In genomic region chr5:171055881-171056454, GRCh38 we compare ENCODE assay signal across 17 cellular contexts.
DNase-seq lines count a peak whose midpoint lies in the region; ATAC-seq and TF ChIP-seq lines count a peak whose summit lies in the region.
"Had no signal": no experiment of that assay in that cellular context is flagged by ENCODE, and none has a peak within 500 bp of the region (broad histone marks: within the 10 kb centered on the region; RNA-seq: fewer than 3 reads in every experiment).

No MANE protein-coding gene starts in this region.

- no peaks in the 10 kb centered on the region for H3K36me3 Mint-ChIP-seq in MCF 10A (ENCODE audit: insufficient read depth, unreplicated experiment)

- no TSS peak for BruUV-seq in MCF 10A (replicated peaks; lab: Mats Ljungman, UMichigan)

- H3K9me3 Mint-ChIP-seq in MCF 10A (ENCODE audit: unreplicated experiment) = no peaks in the 10 kb centered on the region

- ATAC-seq in GM18870 (IDR thresholded peaks at IDR 0.05; ENCODE audit: unreplicated experiment) = no peak

- H3K4me1 Mint-ChIP-seq in MCF 10A (ENCODE audit: insufficient read depth, unreplicated experiment) = peaks cover 8% of the 10 kb centered on the region

- TF ChIP-seq CTCF in MCF 10A (IDR thresholded peaks at IDR 0.05; ENCODE audit: unreplicated experiment) (no peak), breast epithelium (IDR thresholded peaks at IDR 0.05) (no peak), epithelial cell of esophagus (IDR thresholded peaks at IDR 0.05; ENCODE audit: insufficient read depth, low read depth, low read length, missing control alignments) (no peak), WERI-Rb-1 (IDR thresholded peaks at IDR 0.05; ENCODE audit: low read depth, low read length) (no peak), Peyer's patch (IDR thresholded peaks at IDR 0.05) (no peak)

- intact Hi-C loops in MCF 10A (cut with micrococcal nuclease) (no loop called here), breast epithelium (cut with DNase I; ENCODE audit: low total_unique reads) (no loop called here)

- H3K27me3 Mint-ChIP-seq in MCF 10A (ENCODE audit: insufficient read depth, unreplicated experiment) = no peaks in the 10 kb centered on the region

- CTCF ChIA-PET in MCF 10A (lab: Yijun Ruan, JAX) = interaction anchor here (0.6 to 0.7 kb wide), 5 partner anchors 98 to 575 kb away, joined by 3 to 4 read pairs (median 3); no protein-coding TSS in a partner anchor

- H3K27ac ChIP-seq in breast epithelium (no peak overlapping the region), WERI-Rb-1 (no peak overlapping the region), Peyer's patch (no peak overlapping the region)
- H3K27ac ChIP-seq: GM23248, HL-60 had no signal

- H3K4me1 ChIP-seq in breast epithelium (no peaks in the 10 kb centered on the region), Peyer's patch (no peaks in the 10 kb centered on the region)
- H3K4me1 ChIP-seq: Caco-2 had no signal

- H3K27me3 ChIP-seq in breast epithelium (no peaks in the 10 kb centered on the region), WERI-Rb-1 (ENCODE audit: insufficient read depth, low read depth, severe bottlenecking) (no peaks in the 10 kb centered on the region), Peyer's patch (no peaks in the 10 kb centered on the region)

- DNase-seq in MCF 10A (ENCODE audit: unreplicated experiment) = peak; percentile 34
- no peak for DNase-seq in breast epithelium (ENCODE audit: low spot score in 2 of 2)
- DNase-seq in epithelial cell of esophagus (ENCODE audit: low read depth) = peak; percentile 1
- peak; percentile 3 for DNase-seq in iris pigment epithelial cell (ENCODE audit: low read depth)
- no peak for DNase-seq in AG08395 (ENCODE audit: low spot score)
- DNase-seq in WERI-Rb-1 = no peak
- DNase-seq in Peyer's patch = no peak
- DNase-seq: Caco-2, DND-41, GM23248, NCI-H1092 treated with DMSO at 0.1 percent for 48 hours, NCI-H1694, NCI-H345, NCI-H526 treated with DMSO at 0.1 percent for 48 hours, Right ventricle myocardium superior had no signal

- POLR2A ChIA-PET in MCF 10A (lab: Yijun Ruan, JAX) = no interaction called here

- H3K27ac Mint-ChIP-seq in MCF 10A (ENCODE audit: low read depth, unreplicated experiment) = peak overlapping the region; percentile 63

- no peak overlapping the region for H3K4me3 Mint-ChIP-seq in MCF 10A (ENCODE audit: unreplicated experiment)

- H3K9me3 ChIP-seq in breast epithelium (peaks cover 0 to 18% of the 10 kb centered on the region in 2 donors), WERI-Rb-1 (ENCODE audit: severe bottlenecking) (peaks cover 7% of the 10 kb centered on the region), Peyer's patch (no peaks in the 10 kb centered on the region)
- H3K9me3 ChIP-seq: Caco-2 had no signal

- TF ChIP-seq POLR2A in breast epithelium (IDR thresholded peaks at IDR 0.05) = no peak
- no peak for TF ChIP-seq POLR2A in Peyer's patch (IDR thresholded peaks at IDR 0.05)

- H3K4me3 ChIP-seq in breast epithelium (no peak overlapping the region), epithelial cell of esophagus (ENCODE audit: low read length) (no peak overlapping the region), WERI-Rb-1 (ENCODE audit: low read depth, low read length) (no peak overlapping the region), Peyer's patch (no peak overlapping the region)
- H3K4me3 ChIP-seq: GM23248 had no signal

- H3K36me3 ChIP-seq in breast epithelium (no peaks in the 10 kb centered on the region), WERI-Rb-1 (no peaks in the 10 kb centered on the region), Peyer's patch (no peaks in the 10 kb centered on the region)

Comparison
In these comparisons a context has a peak if more than half of its experiments do, and no peak if none do; other contexts are left out.
1. DNase-seq: peak in MCF 10A (single experiment), epithelial cell of esophagus (single experiment) and iris pigment epithelial cell (single experiment); none in breast epithelium (0 of 2), AG08395 (single experiment), WERI-Rb-1 (single experiment) and Peyer's patch (0 of 3).